ENCODE assay signal across 11 cellular contexts in genomic region chr4:142348489-142349076, GRCh38.
DNase-seq lines count a peak whose midpoint lies in the region; ATAC-seq, FAIRE-seq and TF ChIP-seq lines count a peak whose summit lies in the region.
"Had no signal": no experiment of that assay in that cellular context is flagged by ENCODE, and none has a peak within 500 bp of the region (broad histone marks: within the 10 kb centered on the region; RNA-seq: fewer than 3 reads in every experiment).

No MANE protein-coding gene starts in this region.

- peak overlapping the region; percentile 92 for H3K27ac Mint-ChIP-seq in activated naive CD4-positive, alpha-beta T cell treated with anti-CD3 and anti-CD28 coated beads, Interleukin-2, amount 50 U/mL, for 24 hours
- peak overlapping the region; percentile 90 for H3K27ac Mint-ChIP-seq in activated naive CD8-positive, alpha-beta T cell

- no peak for DNase-seq in activated naive CD4-positive, alpha-beta T cell treated with anti-CD3 and anti-CD28 coated beads, Interleukin-2, amount 50 U/mL, for 16 hours
- DNase-seq in keratinocyte (ENCODE audit: low read depth, low spot score) (no peak), upper lobe of right lung (no peak), SKM-1 treated with dmso at 0.1 percent for 144 hours (lab: John Stamatoyannopoulos, UW; ENCODE audit: unreplicated experiment) (no peak)
- DNase-seq in activated CD4-positive, alpha-beta T cell treated with anti-CD3 and anti-CD28 coated beads for 4 hours: no peak
- DNase-seq: activated CD8-positive, alpha-beta memory T cell treated with anti-CD3 and anti-CD28 coated beads, Interleukin-2, amount 50 U/mL, for 4 hours; NCI-H446 treated with DMSO at 0.1 percent for 48 hours had no signal

- H3K36me3 ChIP-seq in keratinocyte (ENCODE audit: control insufficient read depth in 2 of 2, extremely low read depth in 1 of 2, insufficient read depth in 2 of 2, low read length in 2 of 2) (peaks cover 0 to 5% of the 10 kb centered on the region in 2 experiments), upper lobe of right lung (no peaks in the 10 kb centered on the region)

- H3K27ac ChIP-seq in keratinocyte (ENCODE audit: control insufficient read depth, insufficient read depth, low read length): no peak overlapping the region
- no peak overlapping the region for H3K27ac ChIP-seq in upper lobe of right lung
- H3K27ac ChIP-seq: VCaP had no signal

- dilution Hi-C loops in keratinocyte (cut with MboI; ENCODE audit: extremely low pct_ligation_motif_present, low sequenced_read_pairs): no loop called here

- H3K27me3 ChIP-seq in keratinocyte (ENCODE audit: control insufficient read depth, extremely low read depth, insufficient read depth, low read length) (no peaks in the 10 kb centered on the region), upper lobe of right lung (no peaks in the 10 kb centered on the region)

- no peak overlapping the region for H3K4me3 ChIP-seq in keratinocyte (ENCODE audit: control insufficient read depth in 2 of 3, extremely low read depth in 1 of 3, insufficient read depth in 2 of 3, low read depth in 1 of 3, low read length in 3 of 3)
- no peak overlapping the region for H3K4me3 ChIP-seq in upper lobe of right lung

- H3K79me2 ChIP-seq in keratinocyte (ENCODE audit: control insufficient read depth, insufficient read depth, low read length): peaks cover 98% of the 10 kb centered on the region

- peaks cover 99% of the 10 kb centered on the region for H3K4me1 Mint-ChIP-seq in activated naive CD4-positive, alpha-beta T cell treated with anti-CD3 and anti-CD28 coated beads, Interleukin-2, amount 50 U/mL, for 24 hours
- H3K4me1 Mint-ChIP-seq in activated naive CD8-positive, alpha-beta T cell (ENCODE audit: low read depth): peaks cover 93% of the 10 kb centered on the region

- H3K9ac ChIP-seq in keratinocyte (ENCODE audit: control insufficient read depth, extremely low read depth, insufficient read depth, low read length): no peak overlapping the region

- no peaks in the 10 kb centered on the region for H4K20me1 ChIP-seq in keratinocyte (ENCODE audit: control insufficient read depth, extremely low read depth, insufficient read depth, low read length)

- H3K4me3 Mint-ChIP-seq in activated naive CD4-positive, alpha-beta T cell treated with anti-CD3 and anti-CD28 coated beads, Interleukin-2, amount 50 U/mL, for 24 hours: peak overlapping the region; percentile 62
- peak overlapping the region; percentile 51 for H3K4me3 Mint-ChIP-seq in activated naive CD8-positive, alpha-beta T cell

- H2AFZ ChIP-seq in keratinocyte (ENCODE audit: control insufficient read depth, low read length): no peak overlapping the region

- H3K9me1 ChIP-seq in keratinocyte (ENCODE audit: control insufficient read depth, extremely low read depth, insufficient read depth, low read length): no peaks in the 10 kb centered on the region

- FAIRE-seq in keratinocyte (lab: Jason Lieb, UNC): peak; percentile 13

- H3K4me1 ChIP-seq in keratinocyte (ENCODE audit: control insufficient read depth, extremely low read depth, insufficient read depth, low read length) (peaks cover 28% of the 10 kb centered on the region), upper lobe of right lung (peaks cover 31% of the 10 kb centered on the region)

- H3K27me3 Mint-ChIP-seq in activated naive CD4-positive, alpha-beta T cell treated with anti-CD3 and anti-CD28 coated beads, Interleukin-2, amount 50 U/mL, for 24 hours: no peaks in the 10 kb centered on the region
- no peaks in the 10 kb centered on the region for H3K27me3 Mint-ChIP-seq in activated naive CD8-positive, alpha-beta T cell

- no peaks in the 10 kb centered on the region for H3K9me3 Mint-ChIP-seq in activated naive CD4-positive, alpha-beta T cell treated with anti-CD3 and anti-CD28 coated beads, Interleukin-2, amount 50 U/mL, for 24 hours
- no peaks in the 10 kb centered on the region for H3K9me3 Mint-ChIP-seq in activated naive CD8-positive, alpha-beta T cell (ENCODE audit: low read depth)

- H3K9me3 ChIP-seq in keratinocyte (ENCODE audit: control insufficient read depth, low read depth, low read length) (no peaks in the 10 kb centered on the region), upper lobe of right lung (no peaks in the 10 kb centered on the region)

- TF ChIP-seq CTCF in keratinocyte (optimal IDR thresholded peaks at IDR 0.05 in 1 of 3, IDR thresholded peaks at IDR 0.05 in 1 of 3, conservative IDR thresholded peaks at IDR 0.05 in 1 of 3; ENCODE audit: extremely low read depth in 1 of 3, insufficient read depth in 2 of 3, low read length in 3 of 3): no peak
- TF ChIP-seq CTCF in upper lobe of right lung (IDR thresholded peaks at IDR 0.05): no peak

- H3K4me2 ChIP-seq in keratinocyte (ENCODE audit: control insufficient read depth, extremely low read depth, insufficient read depth, low read depth, low read length): no peak overlapping the region

- ATAC-seq in upper lobe of right lung: peak; percentile 35
- ATAC-seq in HG02763 (IDR thresholded peaks at IDR 0.05; ENCODE audit: unreplicated experiment): no peak

- peaks cover 6% of the 10 kb centered on the region for H3K36me3 Mint-ChIP-seq in activated naive CD4-positive, alpha-beta T cell treated with anti-CD3 and anti-CD28 coated beads, Interleukin-2, amount 50 U/mL, for 24 hours
- H3K36me3 Mint-ChIP-seq in activated naive CD8-positive, alpha-beta T cell: peaks cover 17% of the 10 kb centered on the region

- intact Hi-C loops in upper lobe of right lung (cut with DNase I): no loop called here
